14 cellular contexts compared by ENCODE assay signal in the genomic region with DNA sequence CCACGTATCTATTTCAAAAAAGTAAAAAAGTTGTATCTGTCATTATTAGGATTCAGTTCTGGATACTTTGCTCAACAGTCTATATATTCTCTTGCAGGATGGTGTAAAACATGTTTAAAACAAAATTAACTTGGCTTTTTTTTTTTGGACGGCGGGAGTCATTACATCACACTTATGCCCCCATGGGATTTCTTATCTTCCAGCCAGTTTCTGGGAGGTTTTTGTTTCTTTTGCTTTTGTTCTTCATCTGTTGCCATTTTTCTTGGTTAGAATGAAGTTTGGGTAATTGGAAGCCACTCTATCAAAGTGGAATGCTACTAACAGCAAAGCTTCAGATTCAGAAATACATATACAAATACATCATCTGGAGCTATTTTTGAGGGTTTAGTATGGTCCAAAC. TPM values are rescaled to one million over a fixed set of nuclear protein-coding genes. Genes with fewer than 3 reads are reported as not detected.
DNase-seq lines count a peak whose midpoint lies in the region; ATAC-seq and TF ChIP-seq lines count a peak whose summit lies in the region.
"Had no signal": no experiment of that assay in that cellular context is flagged by ENCODE, and none has a peak within 500 bp of the region (broad histone marks: within the 10 kb centered on the region; RNA-seq: fewer than 3 reads in every experiment).

No MANE protein-coding gene starts in this region.

- H3K4me1 ChIP-seq in mammary epithelial cell (ENCODE audit: insufficient read depth, low read length) (peaks cover 5% of the 10 kb centered on the region), hepatocyte (ENCODE audit: insufficient read depth) (peaks cover 19% of the 10 kb centered on the region), upper lobe of right lung (peaks cover 16% of the 10 kb centered on the region)

- in situ Hi-C loops in mammary epithelial cell (cut with MboI; ENCODE audit: low sequenced_read_pairs in 2 of 2), result no loop called here

- H3K27ac Mint-ChIP-seq in MCF 10A (ENCODE audit: low read depth, unreplicated experiment), result no peak overlapping the region
- peak overlapping the region; percentile 81 for H3K27ac Mint-ChIP-seq in WTC11

- 97% methylated on average over 3 of the region's 3 CpGs for WGBS in mammary epithelial cell (ENCODE audit: low coverage, missing lambda C conversion rate)
- 94% methylated on average over 3 of the region's 3 CpGs for WGBS in hepatocyte (ENCODE audit: low lambda C conversion rate, missing lambda C conversion rate)

- H3K4me2 ChIP-seq in mammary epithelial cell (ENCODE audit: insufficient read depth, low read depth, low read length) (peak overlapping the region; percentile 78), hepatocyte (peak overlapping the region; percentile 80)

- dilution Hi-C loops in mammary epithelial cell (cut with HindIII; ENCODE audit: low sequenced_read_pairs), result no loop called here

- peaks cover 32% of the 10 kb centered on the region for H3K4me1 Mint-ChIP-seq in MCF 10A (ENCODE audit: insufficient read depth, unreplicated experiment)
- H3K4me1 Mint-ChIP-seq in WTC11, result peaks cover 40% of the 10 kb centered on the region

- no peaks in the 10 kb centered on the region for H3K27me3 Mint-ChIP-seq in MCF 10A (ENCODE audit: insufficient read depth, unreplicated experiment)
- no peaks in the 10 kb centered on the region for H3K27me3 Mint-ChIP-seq in WTC11 (ENCODE audit: low read depth)

- H3K27me3 ChIP-seq in mammary epithelial cell (ENCODE audit: insufficient read depth, low read length) (no peaks in the 10 kb centered on the region), hepatocyte (no peaks in the 10 kb centered on the region), upper lobe of right lung (no peaks in the 10 kb centered on the region)
- H3K27me3 ChIP-seq: dorsolateral prefrontal cortex had no signal

- DNase-seq in mammary epithelial cell (no peak), MCF 10A (ENCODE audit: unreplicated experiment) (no peak), WTC11 (ENCODE audit: low spot score) (no peak), hepatocyte (ENCODE audit: low spot score) (no peak), upper lobe of right lung (no peak), kidney glomerular epithelial cell (lab: John Stamatoyannopoulos, UW) (no peak), GF-D8 (lab: John Stamatoyannopoulos, UW) (no peak)
- DNase-seq: activated CD8-positive, alpha-beta memory T cell treated with anti-CD3 and anti-CD28 coated beads, Interleukin-2, amount 50 U/mL, for 48 hours; dorsolateral prefrontal cortex; foreskin melanocyte; NCI-H1092 treated with DMSO at 0.1 percent for 48 hours; NCI-H226 had no signal

- no TSS peak for BruUV-seq in mammary epithelial cell (replicated peaks; lab: Mats Ljungman, UMichigan)
- no TSS peak for BruUV-seq in MCF 10A (replicated peaks; lab: Mats Ljungman, UMichigan)

- H2AFZ ChIP-seq in mammary epithelial cell (ENCODE audit: low read depth, low read length), result peak overlapping the region; percentile 51
- H2AFZ ChIP-seq in hepatocyte, result no peak overlapping the region

- no peak for ATAC-seq in WTC11
- no peak for ATAC-seq in upper lobe of right lung
- no peak for ATAC-seq in GM21529 (IDR thresholded peaks at IDR 0.05; ENCODE audit: unreplicated experiment)

- H3K36me3 Mint-ChIP-seq in MCF 10A (ENCODE audit: insufficient read depth, unreplicated experiment), result no peaks in the 10 kb centered on the region
- no peaks in the 10 kb centered on the region for H3K36me3 Mint-ChIP-seq in WTC11

- POLR2A ChIA-PET in MCF 10A (lab: Yijun Ruan, JAX) (interaction anchor here (0.8 to 5.4 kb wide), 4 partner anchors 10 to 42 kb away, joined by 3 to 105 read pairs (median 6); no protein-coding TSS in a partner anchor), WTC11 (lab: Charles Lee) (interaction anchor here (0.6 kb wide), 1 partner anchor 457 kb away, joined by 8 read pairs; no protein-coding TSS in a partner anchor)

- H3K27ac ChIP-seq in mammary epithelial cell (ENCODE audit: insufficient read depth, low read depth, low read length) (no peak overlapping the region), hepatocyte (peak overlapping the region; percentile 92), upper lobe of right lung (peak overlapping the region; percentile 90)

- H3K36me3 ChIP-seq in mammary epithelial cell (ENCODE audit: insufficient read depth, low read length) (no peaks in the 10 kb centered on the region), hepatocyte (replicated peaks; ENCODE audit: insufficient read depth, low read depth) (no peaks in the 10 kb centered on the region), upper lobe of right lung (no peaks in the 10 kb centered on the region)
- H3K36me3 ChIP-seq: thoracic aorta had no signal

- intact Hi-C loops in mammary epithelial cell (cut with micrococcal nuclease), result no loop called here
- intact Hi-C loops in MCF 10A (cut with micrococcal nuclease), result no loop called here
- intact Hi-C loops in upper lobe of right lung (cut with DNase I), result no loop called here

- H3K4me3 Mint-ChIP-seq in MCF 10A (ENCODE audit: unreplicated experiment) (no peak overlapping the region), WTC11 (peak overlapping the region; percentile 95)

- H3K4me3 ChIP-seq in mammary epithelial cell (replicated peaks in 1 of 3; ENCODE audit: insufficient read depth in 1 of 3, low read depth in 2 of 3, low read length in 3 of 3), result no peak overlapping the region
- H3K4me3 ChIP-seq in hepatocyte, result no peak overlapping the region
- H3K4me3 ChIP-seq in upper lobe of right lung, result no peak overlapping the region

- H3K9me3 Mint-ChIP-seq in MCF 10A (ENCODE audit: unreplicated experiment) (no peaks in the 10 kb centered on the region), WTC11 (no peaks in the 10 kb centered on the region)

- CTCF ChIA-PET in mammary epithelial cell (lab: Charles Lee; ENCODE audit: low non-redundant PET) (no interaction called here), MCF 10A (lab: Yijun Ruan, JAX) (interaction anchor here (0.6 to 2.3 kb wide), 2 partner anchors 18 to 156 kb away, joined by 3 to 9 read pairs; no protein-coding TSS in a partner anchor), WTC11 (lab: Charles Lee) (interaction anchor here (3.5 kb wide), 1 partner anchor 18 kb away, joined by 21 read pairs; no protein-coding TSS in a partner anchor)

- no peak overlapping the region for H3K9ac ChIP-seq in mammary epithelial cell (ENCODE audit: insufficient read depth, low read length)

- H3K9me3 ChIP-seq in mammary epithelial cell (replicated peaks; ENCODE audit: insufficient read depth, low read length) (no peaks in the 10 kb centered on the region), hepatocyte (ENCODE audit: low read depth) (no peaks in the 10 kb centered on the region), upper lobe of right lung (no peaks in the 10 kb centered on the region)
- H3K9me3 ChIP-seq: thoracic aorta had no signal

- H4K20me1 ChIP-seq in mammary epithelial cell (ENCODE audit: insufficient read depth, low read length) (no peaks in the 10 kb centered on the region), hepatocyte (ENCODE audit: insufficient read depth, poor library complexity, severe bottlenecking) (peaks cover 16% of the 10 kb centered on the region)

- H3K9me2 ChIP-seq in hepatocyte (replicated peaks; ENCODE audit: insufficient read depth), result no peaks in the 10 kb centered on the region

- no peak for TF ChIP-seq CTCF in mammary epithelial cell (conservative IDR thresholded peaks at IDR 0.05 in 1 of 2, IDR thresholded peaks at IDR 0.05 in 1 of 2; ENCODE audit: extremely low read depth in 1 of 2, insufficient read depth in 1 of 2, low read depth in 1 of 2, low read length in 2 of 2)
- no peak for TF ChIP-seq CTCF in MCF 10A (IDR thresholded peaks at IDR 0.05; ENCODE audit: unreplicated experiment)
- no peak for TF ChIP-seq CTCF in WTC11 (IDR thresholded peaks at IDR 0.05)
- no peak for TF ChIP-seq CTCF in hepatocyte (IDR thresholded peaks at IDR 0.05; ENCODE audit: poor library complexity)
- no peak for TF ChIP-seq CTCF in upper lobe of right lung (IDR thresholded peaks at IDR 0.05)

- H3K79me2 ChIP-seq in mammary epithelial cell (ENCODE audit: insufficient read depth, low read length) (peaks cover 33% of the 10 kb centered on the region), hepatocyte (peaks cover 31% of the 10 kb centered on the region)

TF ChIP-seq in WTC11, 78 proteins besides CTCF, POLR2A, EP300 and RAD21 (continues in another document):
- TF ChIP-seq MXD4 (CRISPR knock-in tag; IDR thresholded peaks at IDR 0.05; ENCODE audit: borderline replicate concordance) (no peak), TCF7 (CRISPR knock-in tag; IDR thresholded peaks at IDR 0.05; ENCODE audit: low read depth) (no peak), ZNF219 (CRISPR knock-in tag; IDR thresholded peaks at IDR 0.05; ENCODE audit: borderline replicate concordance) (no peak), ZNF121 (CRISPR knock-in tag; IDR thresholded peaks at IDR 0.05) (no peak)
- TF ChIP-seq, protein P1, sequence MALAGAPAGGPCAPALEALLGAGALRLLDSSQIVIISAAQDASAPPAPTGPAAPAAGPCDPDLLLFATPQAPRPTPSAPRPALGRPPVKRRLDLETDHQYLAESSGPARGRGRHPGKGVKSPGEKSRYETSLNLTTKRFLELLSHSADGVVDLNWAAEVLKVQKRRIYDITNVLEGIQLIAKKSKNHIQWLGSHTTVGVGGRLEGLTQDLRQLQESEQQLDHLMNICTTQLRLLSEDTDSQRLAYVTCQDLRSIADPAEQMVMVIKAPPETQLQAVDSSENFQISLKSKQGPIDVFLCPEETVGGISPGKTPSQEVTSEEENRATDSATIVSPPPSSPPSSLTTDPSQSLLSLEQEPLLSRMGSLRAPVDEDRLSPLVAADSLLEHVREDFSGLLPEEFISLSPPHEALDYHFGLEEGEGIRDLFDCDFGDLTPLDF (CRISPR knock-in tag; IDR thresholded peaks at IDR 0.05), result no peak

RNA-seq across cellular contexts. Expression of gene STARD4, which starts 1.8 kb away (rescaled TPM):
- total RNA-seq in mammary epithelial cell, result 10 to 100 TPM; 52.8 to 95.9 TPM
- 32.8 TPM for polyA plus RNA-seq in mammary epithelial cell
- 90.4 TPM for polyA minus RNA-seq in mammary epithelial cell
- 31.1 and 33.1 TPM in 2 replicates for total RNA-seq in MCF 10A (2022)
- 48.5 to 56.0 TPM (median 53.8 TPM) in 3 replicates for total RNA-seq in WTC11 (2021)
- total RNA-seq in hepatocyte, result 126 and 129 TPM in 2 replicates
- polyA plus RNA-seq in hepatocyte, result 35.0 and 39.9 TPM in 2 replicates
- total RNA-seq in upper lobe of right lung, result 48.6 TPM
